In the genomic region with DNA sequence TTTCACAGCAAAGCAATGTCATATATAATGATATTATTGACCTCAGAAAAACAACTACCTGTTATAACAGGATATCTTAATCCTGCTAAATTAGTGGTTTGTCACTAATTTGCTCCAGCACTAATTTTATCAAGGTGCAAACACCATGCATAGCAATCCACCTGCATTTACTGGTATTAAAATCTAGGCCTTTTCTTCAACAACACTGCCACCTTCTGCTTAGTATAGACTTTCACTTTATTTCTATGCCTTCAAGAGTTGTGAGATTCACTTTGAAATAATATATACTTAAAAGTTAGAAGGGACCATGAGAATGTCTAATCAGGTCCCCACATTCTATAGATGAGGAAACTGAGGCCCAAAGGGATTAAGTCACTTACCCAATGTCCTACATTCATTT, we compare ENCODE assay signal across 11 cellular contexts.
DNase-seq lines count a peak whose midpoint lies in the region; ATAC-seq and TF ChIP-seq lines count a peak whose summit lies in the region.
"Had no signal": no experiment of that assay in that cellular context is flagged by ENCODE, and none has a peak within 500 bp of the region (broad histone marks: within the 10 kb centered on the region; RNA-seq: fewer than 3 reads in every experiment).

No MANE protein-coding gene starts in this region.

- no peak for TF ChIP-seq EP300 in Ishikawa (IDR thresholded peaks at IDR 0.05; ENCODE audit: borderline replicate concordance)

- no peak overlapping the region for H3K4me2 ChIP-seq in osteoblast (ENCODE audit: insufficient read depth, low read length)

- no peaks in the 10 kb centered on the region for H3K9me3 ChIP-seq in osteoblast (ENCODE audit: low read depth, low read length)

- H3K4me1 ChIP-seq in osteoblast (ENCODE audit: insufficient read depth, low read length), result no peaks in the 10 kb centered on the region

- peak; percentile 63 to 75 for TF ChIP-seq CTCF in brain (conservative IDR thresholded peaks at IDR 0.05)
- peak; percentile 49 for TF ChIP-seq CTCF in osteoblast (IDR thresholded peaks at IDR 0.05; ENCODE audit: extremely low read depth, low read depth, low read length)

- no peak overlapping the region for H3K4me3 ChIP-seq in osteoblast (ENCODE audit: insufficient read depth, low read length)
- H3K4me3 ChIP-seq: K562 had no signal

- no peaks in the 10 kb centered on the region for H3K36me3 Mint-ChIP-seq in brain
- no peaks in the 10 kb centered on the region for H3K36me3 Mint-ChIP-seq in stimulated activated memory B cell treated with anti-CD40 and anti-IgM and Interleukin-4, amounts not matched to agents 10 μg/mL and 1 μg/mL and 100 μg/mL, for 72 hours

- no peak for ATAC-seq in HG03025 (IDR thresholded peaks at IDR 0.05; ENCODE audit: low FRiP score, unreplicated experiment)
- no peak for ATAC-seq in stimulated activated memory B cell treated with anti-CD40 and anti-IgM and Interleukin-4, amounts not matched to agents 10 μg/mL and 1 μg/mL and 100 μg/mL, for 72 hours
- ATAC-seq: K562 had no signal

- no peak overlapping the region for H3K4me3 Mint-ChIP-seq in brain
- no peak overlapping the region for H3K4me3 Mint-ChIP-seq in stimulated activated memory B cell treated with anti-CD40 and anti-IgM and Interleukin-4, amounts not matched to agents 10 μg/mL and 1 μg/mL and 100 μg/mL, for 72 hours
- H3K4me3 Mint-ChIP-seq: B cell; dendritic cell treated with granulocyte-macrophage colony-stimulating factor and Interleukin-4, amounts not matched to agents 40 ng/mL and 50 ng/mL, for 4 days had no signal

- H3K79me2 ChIP-seq in osteoblast (ENCODE audit: insufficient read depth, low read length), result no peaks in the 10 kb centered on the region

- no peaks in the 10 kb centered on the region for H3K36me3 ChIP-seq in osteoblast (ENCODE audit: insufficient read depth, low read length)

- peaks cover 5% of the 10 kb centered on the region for H3K27me3 Mint-ChIP-seq in brain
- H3K27me3 Mint-ChIP-seq in stimulated activated memory B cell treated with anti-CD40 and anti-IgM and Interleukin-4, amounts not matched to agents 10 μg/mL and 1 μg/mL and 100 μg/mL, for 72 hours, result peaks cover 2% of the 10 kb centered on the region
- H3K27me3 Mint-ChIP-seq: dendritic cell treated with granulocyte-macrophage colony-stimulating factor and Interleukin-4, amounts not matched to agents 40 ng/mL and 50 ng/mL, for 4 days had no signal

- no peaks in the 10 kb centered on the region for H3K9me3 Mint-ChIP-seq in brain
- no peaks in the 10 kb centered on the region for H3K9me3 Mint-ChIP-seq in stimulated activated memory B cell treated with anti-CD40 and anti-IgM and Interleukin-4, amounts not matched to agents 10 μg/mL and 1 μg/mL and 100 μg/mL, for 72 hours
- H3K9me3 Mint-ChIP-seq: dendritic cell treated with granulocyte-macrophage colony-stimulating factor and Interleukin-4, amounts not matched to agents 40 ng/mL and 50 ng/mL, for 4 days had no signal

- H4K20me1 ChIP-seq in osteoblast (ENCODE audit: insufficient read depth, low read length), result no peaks in the 10 kb centered on the region

- no peak overlapping the region for H3K27ac Mint-ChIP-seq in brain
- H3K27ac Mint-ChIP-seq in stimulated activated memory B cell treated with anti-CD40 and anti-IgM and Interleukin-4, amounts not matched to agents 10 μg/mL and 1 μg/mL and 100 μg/mL, for 72 hours, result no peak overlapping the region
- H3K27ac Mint-ChIP-seq: B cell; dendritic cell treated with granulocyte-macrophage colony-stimulating factor and Interleukin-4, amounts not matched to agents 40 ng/mL and 50 ng/mL, for 4 days had no signal

- no peak overlapping the region for H3K27ac ChIP-seq in osteoblast (ENCODE audit: low read depth, low read length)

- DNase-seq in NCI-H1092 treated with DMSO at 0.1 percent for 48 hours (lab: John Stamatoyannopoulos, UW) (peak; percentile 47), NCI-H1092 (lab: John Stamatoyannopoulos, UW) (no peak), osteoblast (ENCODE audit: insufficient read length, low spot score, missing footprints) (no peak), putamen (ENCODE audit: low spot score) (no peak)

- no peaks in the 10 kb centered on the region for H3K27me3 ChIP-seq in osteoblast (ENCODE audit: insufficient read depth, low read length)

- H3K4me1 Mint-ChIP-seq in brain, result no peaks in the 10 kb centered on the region
- H3K4me1 Mint-ChIP-seq in stimulated activated memory B cell treated with anti-CD40 and anti-IgM and Interleukin-4, amounts not matched to agents 10 μg/mL and 1 μg/mL and 100 μg/mL, for 72 hours, result no peaks in the 10 kb centered on the region
- H3K4me1 Mint-ChIP-seq: B cell had no signal

- no peak overlapping the region for H2AFZ ChIP-seq in osteoblast (ENCODE audit: low read length)

- peak; percentile 77 for TF ChIP-seq RAD21 in Ishikawa (IDR thresholded peaks at IDR 0.05; ENCODE audit: low read depth)

TF ChIP-seq in Ishikawa, 13 proteins besides CTCF, POLR2A, EP300 and RAD21:
- TF ChIP-seq, protein P1, sequence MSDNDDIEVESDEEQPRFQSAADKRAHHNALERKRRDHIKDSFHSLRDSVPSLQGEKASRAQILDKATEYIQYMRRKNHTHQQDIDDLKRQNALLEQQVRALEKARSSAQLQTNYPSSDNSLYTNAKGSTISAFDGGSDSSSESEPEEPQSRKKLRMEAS (IDR thresholded peaks at IDR 0.05), result no peak
- TF ChIP-seq NFIC (IDR thresholded peaks at IDR 0.05), result no peak
- no peak for TF ChIP-seq CREB1 (IDR thresholded peaks at IDR 0.05; ENCODE audit: low read depth)
- TF ChIP-seq TEAD4 (IDR thresholded peaks at IDR 0.05), result no peak
- no peak for TF ChIP-seq EGR1 (IDR thresholded peaks at IDR 0.05)
- no peak for TF ChIP-seq TCF12 (IDR thresholded peaks at IDR 0.05; ENCODE audit: low read depth)
- no peak for TF ChIP-seq FOXM1 (IDR thresholded peaks at IDR 0.05; ENCODE audit: borderline replicate concordance, low read depth)
- TF ChIP-seq TAF1 (IDR thresholded peaks at IDR 0.05; ENCODE audit: low read depth), result no peak
- no peak for TF ChIP-seq REST (IDR thresholded peaks at IDR 0.05; ENCODE audit: low read depth)
- TF ChIP-seq USF1 (IDR thresholded peaks at IDR 0.05), result no peak
- no peak for TF ChIP-seq ZBTB7A (IDR thresholded peaks at IDR 0.05; ENCODE audit: low read depth)
- no peak for TF ChIP-seq CEBPB (IDR thresholded peaks at IDR 0.05)
- TF ChIP-seq YY1 (IDR thresholded peaks at IDR 0.05; ENCODE audit: low read depth), result no peak
